25 cellular contexts compared by ENCODE assay signal in genomic region chr21:35833991-35834390, GRCh38.
"Had no signal": no experiment of that assay in that cellular context is flagged by ENCODE, and none has a peak within 500 bp of the region (broad histone marks: within the 10 kb centered on the region; RNA-seq: fewer than 3 reads in every experiment).

No MANE protein-coding gene starts in this region.

- ATAC-seq: effector memory CD8-positive, alpha-beta T cell; left lung; naive thymus-derived CD4-positive, alpha-beta T cell; pancreas had no signal

- H3K4me1 Mint-ChIP-seq: activated CD4-positive, alpha-beta T cell treated with anti-CD3 and anti-CD28 coated beads, Interleukin-2, amount 10 ng/mL, durations not matched to agents 24 days and 14 days; activated naive CD4-positive, alpha-beta T cell treated with anti-CD3 and anti-CD28 coated beads, Interleukin-2, amount 10 ng/mL, durations not matched to agents 7 days and 5 days had no signal

- H3K4me1 ChIP-seq: left lung, pancreas, prostate gland, thyroid gland, upper lobe of left lung had no signal

- H3K9me3 Mint-ChIP-seq: activated CD4-positive, alpha-beta memory T cell treated with anti-CD3 and anti-CD28 coated beads for 36 hours; activated CD4-positive, alpha-beta T cell treated with anti-CD3 and anti-CD28 coated beads, Interleukin-2, amount 10 ng/mL, durations not matched to agents 24 days and 14 days; activated naive CD4-positive, alpha-beta T cell treated with anti-CD3 and anti-CD28 coated beads, Interleukin-2, amount 10 ng/mL, durations not matched to agents 7 days and 5 days; activated naive CD8-positive, alpha-beta T cell treated with anti-CD3 and anti-CD28 coated beads, Interleukin-2, amount 10 ng/mL, durations not matched to agents 7 days and 5 days; activated T-helper 1 cell treated with anti-CD3 and anti-CD28 coated beads, Interleukin-12 subunit alpha, Interleukin-12 subunit beta, Interleukin-2, Interleukin-4 antibody, amounts not matched to agents 30 ng/mL and 10 ng/mL and 1 ng/mL, durations not matched to agents 14 hours and 24 hours and 36 hours; effector memory CD8-positive, alpha-beta T cell; mesothelial cell of epicardium had no signal

- H3K27me3 ChIP-seq: brain microvascular endothelial cell, left lung, pancreas, thyroid gland, upper lobe of left lung had no signal

- H3K36me3 Mint-ChIP-seq: activated CD4-positive, alpha-beta memory T cell treated with anti-CD3 and anti-CD28 coated beads for 36 hours; activated naive CD4-positive, alpha-beta T cell treated with anti-CD3 and anti-CD28 coated beads, Interleukin-2, amount 10 ng/mL, durations not matched to agents 7 days and 5 days; activated naive CD8-positive, alpha-beta T cell treated with anti-CD3 and anti-CD28 coated beads, Interleukin-2, amount 10 ng/mL, durations not matched to agents 7 days and 5 days; mesothelial cell of epicardium had no signal

- H3K27ac ChIP-seq: brain microvascular endothelial cell, left lung, pancreas, prostate gland, thyroid gland, upper lobe of left lung had no signal

- DNase-seq: activated CD4-positive, alpha-beta memory T cell treated with anti-CD3 and anti-CD28 coated beads for 36 hours; activated CD4-positive, alpha-beta T cell treated with anti-CD3 and anti-CD28 coated beads, Interleukin-2, amount 10 ng/mL, durations not matched to agents 24 days and 14 days; activated CD4-positive, CD25-positive, alpha-beta regulatory T cell treated with anti-CD3 and anti-CD28 coated beads, Interleukin-2, amount 50 U/mL, for 72 hours; activated CD8-positive, alpha-beta memory T cell treated with anti-CD3 and anti-CD28 coated beads, Interleukin-2, amount 50 U/mL, for 4 hours; activated effector memory CD4-positive, alpha-beta T cell treated with anti-CD3 and anti-CD28 coated beads, Interleukin-2, amount 50 U/mL, for 16 hours; activated naive CD4-positive, alpha-beta T cell treated with anti-CD3 and anti-CD28 coated beads, Interleukin-2, amount 10 ng/mL, durations not matched to agents 7 days and 5 days; activated naive CD8-positive, alpha-beta T cell treated with anti-CD3 and anti-CD28 coated beads, Interleukin-2, amount 10 ng/mL, durations not matched to agents 7 days and 5 days; activated T-cell treated with anti-CD3 and anti-CD28 coated beads, Interleukin-2, amount 50 U/mL, for 1 hour; brain microvascular endothelial cell; cortex of kidney; effector memory CD8-positive, alpha-beta T cell; foreskin fibroblast; hippocampal formation; kidney; left lung; naive thymus-derived CD4-positive, alpha-beta T cell; nucleus accumbens; pancreas; stimulated activated naive CD4-positive, alpha-beta T cell treated with Interleukin-2 at 50 U/mL for 16 hours; substantia nigra; thyroid gland; upper lobe of left lung had no signal

- H3K4me3 Mint-ChIP-seq: activated CD4-positive, alpha-beta memory T cell treated with anti-CD3 and anti-CD28 coated beads for 36 hours; activated CD4-positive, alpha-beta T cell treated with anti-CD3 and anti-CD28 coated beads, Interleukin-2, amount 10 ng/mL, durations not matched to agents 24 days and 14 days; activated naive CD4-positive, alpha-beta T cell treated with anti-CD3 and anti-CD28 coated beads, Interleukin-2, amount 10 ng/mL, durations not matched to agents 7 days and 5 days; activated naive CD8-positive, alpha-beta T cell treated with anti-CD3 and anti-CD28 coated beads, Interleukin-2, amount 10 ng/mL, durations not matched to agents 7 days and 5 days; activated T-helper 1 cell treated with anti-CD3 and anti-CD28 coated beads, Interleukin-12 subunit alpha, Interleukin-12 subunit beta, Interleukin-2, Interleukin-4 antibody, amounts not matched to agents 30 ng/mL and 10 ng/mL and 1 ng/mL, durations not matched to agents 14 hours and 24 hours and 36 hours; effector memory CD8-positive, alpha-beta T cell; mesothelial cell of epicardium; naive thymus-derived CD4-positive, alpha-beta T cell had no signal

- H3K4me3 ChIP-seq: left lung, pancreas, prostate gland, thyroid gland, upper lobe of left lung had no signal

- H3K27ac Mint-ChIP-seq: activated CD4-positive, alpha-beta memory T cell treated with anti-CD3 and anti-CD28 coated beads for 36 hours; activated CD4-positive, alpha-beta T cell treated with anti-CD3 and anti-CD28 coated beads, Interleukin-2, amount 10 ng/mL, durations not matched to agents 24 days and 14 days; activated naive CD4-positive, alpha-beta T cell treated with anti-CD3 and anti-CD28 coated beads, Interleukin-2, amount 10 ng/mL, durations not matched to agents 7 days and 5 days; activated naive CD8-positive, alpha-beta T cell treated with anti-CD3 and anti-CD28 coated beads, Interleukin-2, amount 10 ng/mL, durations not matched to agents 7 days and 5 days; activated T-helper 1 cell treated with anti-CD3 and anti-CD28 coated beads, Interleukin-12 subunit alpha, Interleukin-12 subunit beta, Interleukin-2, Interleukin-4 antibody, amounts not matched to agents 30 ng/mL and 10 ng/mL and 1 ng/mL, durations not matched to agents 14 hours and 24 hours and 36 hours; mesothelial cell of epicardium had no signal

- H3K9me3 ChIP-seq: left lung, pancreas, prostate gland, thyroid gland, upper lobe of left lung had no signal

- H3K36me3 ChIP-seq: brain microvascular endothelial cell, left lung, pancreas, prostate gland, thyroid gland, upper lobe of left lung had no signal
